In the genomic region with DNA sequence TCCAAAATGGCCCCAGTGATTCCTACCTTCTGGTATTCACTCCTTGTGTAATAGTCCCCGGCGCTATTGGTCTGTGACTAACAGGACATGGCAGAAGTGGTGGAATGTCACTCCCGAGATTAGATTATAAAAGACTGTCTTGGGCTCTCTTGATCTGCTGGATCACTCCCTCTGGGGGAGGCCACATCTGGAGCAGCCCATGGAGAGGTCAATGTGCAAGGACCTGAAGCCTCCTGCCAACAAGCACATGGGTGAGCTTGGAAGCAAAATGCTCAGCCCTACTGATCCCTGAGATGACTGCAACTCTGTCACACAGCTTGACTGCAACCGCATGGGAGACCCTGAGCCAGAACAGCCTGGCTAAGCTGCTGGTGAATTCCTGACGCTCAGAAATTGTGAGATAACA, we compare ENCODE assay signal across 25 cellular contexts.
DNase-seq lines count a peak whose midpoint lies in the region; ATAC-seq and TF ChIP-seq lines count a peak whose summit lies in the region.
"Had no signal": no experiment of that assay in that cellular context is flagged by ENCODE, and none has a peak within 500 bp of the region (broad histone marks: within the 10 kb centered on the region; RNA-seq: fewer than 3 reads in every experiment).

No MANE protein-coding gene starts in this region.

- H3K9me3 ChIP-seq in IMR-90 (ENCODE audit: control insufficient read depth, insufficient read depth, low read length) (peaks cover 4% of the 10 kb centered on the region; the same call in 1 of the 2 replicates), thyroid gland (no peaks in the 10 kb centered on the region)
- H3K9me3 ChIP-seq: ascending aorta, pancreas, upper lobe of left lung had no signal

- CTCF ChIA-PET in IMR-90 (lab: Yijun Ruan, JAX) = no interaction called here

- H3K18ac ChIP-seq in IMR-90 (ENCODE audit: low read depth, low read length) = no peak overlapping the region

- H2AK9ac ChIP-seq in IMR-90 (replicated peaks; ENCODE audit: low read depth, low read length, poor library complexity) = no peak overlapping the region

- H2BK20ac ChIP-seq in IMR-90 (ENCODE audit: low read depth, low read length) = no peak overlapping the region

- BruUV-seq in IMR-90 (replicated peaks; lab: Mats Ljungman, UMichigan) = no TSS peak

- no peak overlapping the region for H3K4me3 ChIP-seq in IMR-90 (ENCODE audit: insufficient read depth, low read depth, low read length)
- no peak overlapping the region for H3K4me3 ChIP-seq in thyroid gland (replicated peaks in 1 of 3)
- H3K4me3 ChIP-seq: ascending aorta, hepatocyte, pancreas, upper lobe of left lung had no signal

- H3K4me2 ChIP-seq in IMR-90 (ENCODE audit: low read depth, low read length) = no peak overlapping the region
- H3K4me2 ChIP-seq: hepatocyte had no signal

- H3K4me1 ChIP-seq in IMR-90 (ENCODE audit: control insufficient read depth, insufficient read depth, low read length) (no peaks in the 10 kb centered on the region; the same call in 1 of the 2 replicates), thyroid gland (peaks cover 10 to 37% of the 10 kb centered on the region in 2 donors)
- H3K4me1 ChIP-seq: ascending aorta, foreskin keratinocyte, pancreas, upper lobe of left lung had no signal

- H3K4ac ChIP-seq in IMR-90 (ENCODE audit: low read depth, low read length) = no peak overlapping the region

- WGBS in IMR-90 (ENCODE audit: extremely low coverage in 2 of 2, insufficient read length in 1 of 2), 2 experiments = no CpG with 5 or more reads among the region's 5 CpGs
- 70 to 76% methylated on average over 5 of the region's 5 CpGs for WGBS in thyroid gland, 2 donors

- POLR2A ChIA-PET in IMR-90 (lab: Charles Lee; ENCODE audit: unreplicated experiment) = no interaction called here

- DNase-seq in IMR-90 = peak; percentile 15
- DNase-seq in brain pericyte (ENCODE audit: low read depth, low spot score) = peak; percentile 13
- DNase-seq in iris pigment epithelial cell (ENCODE audit: low read depth) = peak; percentile 11
- DNase-seq in thyroid gland = peak in 1 of 2 donors; percentile 28
- DNase-seq in NCI-H226 = no peak
- DNase-seq in T1000 (lab: John Stamatoyannopoulos, UW) = no peak
- DNase-seq in stimulated activated CD4-positive, alpha-beta T cell treated with anti-CD3 and anti-CD28 coated beads, Interleukin-2, amount 100 ng/mL, for 24 hours = no peak
- DNase-seq: activated CD8-positive, alpha-beta T cell treated with anti-CD3 and anti-CD28 coated beads, Interleukin-2, amount 10 ng/mL, durations not matched to agents 7 days and 5 days; activated naive CD4-positive, alpha-beta T cell treated with anti-CD3 and anti-CD28 coated beads for 36 hours; activated T-cell treated with anti-CD3 and anti-CD28 coated beads, Interleukin-2, amount 50 U/mL, for 24 hours; DMS79 treated with DMSO at 0.1 percent for 48 hours; foreskin keratinocyte; Kasumi-1; naive B cell; NCI-H1092; NCI-H2081; NCI-H510A; pancreas; stimulated activated CD4-positive, alpha-beta T cell treated with anti-CD3 and anti-CD28 coated beads, Interleukin-1b, Interleukin-23, amount 100 ng/mL, for 48 hours; upper lobe of left lung had no signal

- H3K56ac ChIP-seq in IMR-90 (ENCODE audit: extremely low read depth, insufficient read depth, low read length) = no peak overlapping the region

- H3K79me1 ChIP-seq in IMR-90 (ENCODE audit: low read depth in 1 of 2, low read length in 2 of 2) = no peaks in the 10 kb centered on the region

- peak overlapping the region; percentile 15 for H2AFZ ChIP-seq in IMR-90 (replicated peaks; ENCODE audit: low read length, poor library complexity)
- H2AFZ ChIP-seq: hepatocyte had no signal

- H2BK15ac ChIP-seq in IMR-90 (ENCODE audit: low read depth, low read length) = no peak overlapping the region

- H2AK5ac ChIP-seq in IMR-90 (ENCODE audit: low read depth, low read length) = no peak overlapping the region

- in situ Hi-C loops in IMR-90 (cut with MboI; ENCODE audit: low sequenced_read_pairs) = no loop called here

- H3K27ac ChIP-seq in IMR-90 (ENCODE audit: insufficient read depth, low read length) (no peak overlapping the region), thyroid gland (peak overlapping the region; percentile 63 to 66 (median 65))
- H3K27ac ChIP-seq: ascending aorta, foreskin keratinocyte, hepatocyte, pancreas, upper lobe of left lung had no signal

- H4K5ac ChIP-seq in IMR-90 (ENCODE audit: low read depth, low read length) = no peak overlapping the region

- no peaks in the 10 kb centered on the region for H3K36me3 ChIP-seq in IMR-90 (ENCODE audit: control insufficient read depth, insufficient read depth, low read length)
- H3K36me3 ChIP-seq in thyroid gland = no peaks in the 10 kb centered on the region
- H3K36me3 ChIP-seq: ascending aorta, pancreas, upper lobe of left lung had no signal

- H3K23ac ChIP-seq in IMR-90 (ENCODE audit: low read depth, low read length) = no peak overlapping the region

- no peak overlapping the region; a peak in 1 of 4 replicates for H4K8ac ChIP-seq in IMR-90 (ENCODE audit: low read depth in 2 of 2, low read length in 2 of 2)

- TF ChIP-seq CTCF in IMR-90 (conservative IDR thresholded peaks at IDR 0.05; ENCODE audit: low read depth, low read length) (no peak), thyroid gland (IDR thresholded peaks at IDR 0.05) (no peak)

- intact Hi-C loops in IMR-90 (cut with micrococcal nuclease) (no loop called here), thyroid gland (cut with DNase I) (no loop called here)

- no peak for TF ChIP-seq RAD21 in IMR-90 (IDR thresholded peaks at IDR 0.05; ENCODE audit: low read length)

- TF ChIP-seq POLR2A in IMR-90 (IDR thresholded peaks at IDR 0.05; ENCODE audit: low read depth, low read length) (no peak), thyroid gland (IDR thresholded peaks at IDR 0.05) (no peak)

- H2BK120ac ChIP-seq in IMR-90 (ENCODE audit: low read depth, low read length) = no peak overlapping the region

- 0 out of 2 replicates have a peak, but pooled peaks cover 3% of the 10 kb centered on the region for H3K9me1 ChIP-seq in IMR-90 (ENCODE audit: insufficient read depth, low read length)

- no peak overlapping the region for H3K9ac ChIP-seq in IMR-90 (ENCODE audit: low read depth, low read length)

- no peak; the same call in 1 of the 2 replicates for ATAC-seq in IMR-90 (ENCODE audit: low read depth)
- ATAC-seq: activated CD8-positive, alpha-beta T cell treated with anti-CD3 and anti-CD28 coated beads, Interleukin-2, amount 10 ng/mL, durations not matched to agents 7 days and 5 days; foreskin keratinocyte; HCT116; Panc1; pancreas; WTC11 had no signal

- peaks cover 12% of the 10 kb centered on the region for H3K27me3 ChIP-seq in IMR-90 (ENCODE audit: control insufficient read depth, insufficient read depth, low read length)
- H3K27me3 ChIP-seq in thyroid gland = no peaks in the 10 kb centered on the region
- H3K27me3 ChIP-seq: ascending aorta, hepatocyte, pancreas, upper lobe of left lung had no signal

- no peak overlapping the region for H2BK5ac ChIP-seq in IMR-90 (ENCODE audit: low read depth, low read length, poor library complexity, severe bottlenecking)

- no peaks in the 10 kb centered on the region for H4K20me1 ChIP-seq in IMR-90 (ENCODE audit: insufficient read depth, low read length)

- no peak overlapping the region for H4K91ac ChIP-seq in IMR-90 (ENCODE audit: insufficient read depth, low read depth, low read length)

- dilution Hi-C loops in IMR-90 (cut with HindIII; ENCODE audit: low sequenced_read_pairs, unreplicated experiment) = no loop called here

- no peak overlapping the region for H3K14ac ChIP-seq in IMR-90 (replicated peaks; ENCODE audit: low read depth, low read length)

TF ChIP-seq in IMR-90, 13 proteins besides CTCF, POLR2A, EP300 and RAD21:
- no peak for TF ChIP-seq USF2 (IDR thresholded peaks at IDR 0.05; ENCODE audit: low read depth, low read length)
- no peak for TF ChIP-seq CEBPB (IDR thresholded peaks at IDR 0.05; ENCODE audit: low read depth, low read length)
- TF ChIP-seq MAFK (IDR thresholded peaks at IDR 0.05; ENCODE audit: low read depth, low read length) = no peak
- no peak for TF ChIP-seq FOS (IDR thresholded peaks at IDR 0.05; ENCODE audit: low read depth, low read length)
- TF ChIP-seq SMC3 (IDR thresholded peaks at IDR 0.05; ENCODE audit: low read depth, low read length) = no peak
- no peak for TF ChIP-seq CHD1 (IDR thresholded peaks at IDR 0.05; ENCODE audit: low read depth, low read length)
- no peak for TF ChIP-seq BHLHE40 (IDR thresholded peaks at IDR 0.05; ENCODE audit: low read depth, low read length)
- TF ChIP-seq MAZ (IDR thresholded peaks at IDR 0.05; ENCODE audit: borderline replicate concordance, low read depth, low read length) = no peak

Comparison
In these comparisons a context has a peak if more than half of its experiments do, and no peak if none do; other contexts are left out.
1. DNase-seq: peak in IMR-90 (single experiment), brain pericyte (single experiment) and iris pigment epithelial cell (single experiment); none in NCI-H226 (single experiment), T1000 (single experiment) and stimulated activated CD4-positive, alpha-beta T cell treated with anti-CD3 and anti-CD28 coated beads, Interleukin-2, amount 100 ng/mL, for 24 hours (0 of 2).